Comparison of ENCODE assay signal across 10 cellular contexts in genomic region chrX:40402771-40403533, GRCh38.
DNase-seq lines count a peak whose midpoint lies in the region; ATAC-seq and TF ChIP-seq lines count a peak whose summit lies in the region.
"Had no signal": no experiment of that assay in that cellular context is flagged by ENCODE, and none has a peak within 500 bp of the region (broad histone marks: within the 10 kb centered on the region; RNA-seq: fewer than 3 reads in every experiment).

No MANE protein-coding gene starts in this region.

- no peak overlapping the region for H3K27ac ChIP-seq in coronary artery
- H3K27ac ChIP-seq: spleen had no signal

- ATAC-seq in HG03432 (IDR thresholded peaks at IDR 0.05; ENCODE audit: unreplicated experiment) (peak; percentile 63), HG02938 (IDR thresholded peaks at IDR 0.05; ENCODE audit: unreplicated experiment) (no peak), HG03159 (IDR thresholded peaks at IDR 0.05; ENCODE audit: unreplicated experiment) (no peak)

- H3K36me3 Mint-ChIP-seq in type B pancreatic cell = no peaks in the 10 kb centered on the region

- DNase-seq in EH (ENCODE audit: low read depth) (peak; percentile 50), coronary artery (ENCODE audit: low spot score) (peak; percentile 64), pons (ENCODE audit: low spot score) (peak; percentile 23), type B pancreatic cell (ENCODE audit: extremely low spot score, unreplicated experiment) (no peak), NAMALWA (ENCODE audit: low spot score) (no peak)
- DNase-seq: MM.1S, spleen had no signal

- H3K27me3 Mint-ChIP-seq in type B pancreatic cell = no peaks in the 10 kb centered on the region

- no peak overlapping the region for H3K27ac Mint-ChIP-seq in type B pancreatic cell

- H3K4me3 ChIP-seq in coronary artery = no peak overlapping the region
- H3K4me3 ChIP-seq: spleen had no signal

- peaks cover 1% of the 10 kb centered on the region for H3K9me3 Mint-ChIP-seq in type B pancreatic cell

- peaks cover 5% of the 10 kb centered on the region for H3K4me1 Mint-ChIP-seq in type B pancreatic cell (ENCODE audit: unreplicated experiment)

- TF ChIP-seq CTCF in coronary artery (IDR thresholded peaks at IDR 0.05) (no peak), type B pancreatic cell (conservative IDR thresholded peaks at IDR 0.05) (no peak)

- no peak overlapping the region for H3K4me3 Mint-ChIP-seq in type B pancreatic cell

Comparison
In these comparisons a context has a peak if more than half of its experiments do, and no peak if none do; other contexts are left out.
1. DNase-seq: peak in EH (single experiment), coronary artery (single experiment) and pons (single experiment); none in type B pancreatic cell (single experiment) and NAMALWA (single experiment).